Comparison of ENCODE assay signal across 1 cellular context in genomic region chr18:44927127-44927849, GRCh38.
TF ChIP-seq lines count a peak whose summit lies in the region.

No MANE protein-coding gene starts in this region.

TF ChIP-seq in HepG2, 621 proteins besides CTCF, POLR2A, EP300 and RAD21 (continued from another document):
- TF ChIP-seq IKZF5 (CRISPR knock-in tag; IDR thresholded peaks at IDR 0.05) (no peak), ZBTB49 (CRISPR knock-in tag; IDR thresholded peaks at IDR 0.05; ENCODE audit: borderline replicate concordance) (no peak), ZNF574 (CRISPR knock-in tag; IDR thresholded peaks at IDR 0.05) (no peak), NFYB (CRISPR knock-in tag; IDR thresholded peaks at IDR 0.05) (no peak), ZKSCAN1 (IDR thresholded peaks at IDR 0.05; ENCODE audit: low read length) (no peak), ZNF20 (CRISPR knock-in tag; IDR thresholded peaks at IDR 0.05) (no peak)
